Comparison of ENCODE assay signal across 9 cellular contexts in the genomic region with DNA sequence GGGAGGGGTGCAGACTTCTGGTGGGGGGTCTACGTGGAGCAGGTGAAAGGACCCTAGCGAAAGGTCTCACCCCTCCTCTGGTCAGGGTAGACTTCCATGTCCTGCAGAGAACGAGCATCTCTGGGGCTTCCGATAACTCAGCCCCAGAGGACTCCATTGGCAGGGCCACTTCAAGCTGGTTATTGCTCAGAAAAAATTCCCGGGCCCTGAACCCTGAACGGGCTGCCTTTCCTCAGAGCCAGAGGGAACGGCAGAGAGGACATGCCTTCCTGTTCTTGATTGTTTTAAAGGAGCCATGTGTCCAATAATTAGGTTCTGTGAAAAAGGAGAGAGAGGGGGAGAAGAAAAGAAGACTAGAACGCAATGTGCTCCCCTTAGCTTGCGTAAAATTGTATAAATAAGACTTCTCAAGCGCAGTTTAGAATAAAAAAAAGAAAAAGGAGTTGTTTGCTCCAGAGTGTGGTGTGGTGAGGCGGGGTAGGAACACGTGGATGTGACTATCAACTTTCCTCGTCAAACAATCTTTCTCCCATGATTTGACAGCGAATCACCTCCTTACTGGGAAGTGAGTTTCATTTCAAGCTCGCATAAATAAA.
A peak's percentile ranks its signal among the peaks of the same experiment; 100 is the strongest.
DNase-seq lines count a peak whose midpoint lies in the region; ATAC-seq and TF ChIP-seq lines count a peak whose summit lies in the region.
"Had no signal": no experiment of that assay in that cellular context is flagged by ENCODE, and none has a peak within 500 bp of the region (broad histone marks: within the 10 kb centered on the region; RNA-seq: fewer than 3 reads in every experiment).

No MANE protein-coding gene starts in this region.

- CTCF ChIA-PET in CD4-positive, alpha-beta T cell (lab: Charles Lee): no interaction called here

- no peaks in the 10 kb centered on the region for H3K36me3 Mint-ChIP-seq in CD4-positive, alpha-beta T cell (ENCODE audit: low read depth)

- POLR2A ChIA-PET in CD4-positive, alpha-beta T cell (lab: Charles Lee): no interaction called here

- H3K27me3 ChIP-seq in RWPE2 (ENCODE audit: insufficient read depth, poor library complexity, severe bottlenecking): no peaks in the 10 kb centered on the region
- H3K27me3 ChIP-seq in foreskin keratinocyte: no peaks in the 10 kb centered on the region
- no peaks in the 10 kb centered on the region for H3K27me3 ChIP-seq in prostate gland (replicated peaks; ENCODE audit: insufficient read depth)
- no peaks in the 10 kb centered on the region for H3K27me3 ChIP-seq in CD4-positive, alpha-beta T cell (ENCODE audit: control insufficient read depth, insufficient read depth, low read length)

- no peak for TF ChIP-seq POLR2A in prostate gland (IDR thresholded peaks at IDR 0.05)

- no peaks in the 10 kb centered on the region for H3K27me3 Mint-ChIP-seq in CD4-positive, alpha-beta T cell

- no peak overlapping the region for H3K27ac Mint-ChIP-seq in CD4-positive, alpha-beta T cell

- H3K27ac ChIP-seq in RWPE2 (ENCODE audit: poor library complexity, severe bottlenecking) (peak overlapping the region; percentile 18), foreskin keratinocyte (peak overlapping the region; percentile 72), prostate gland (peak overlapping the region; percentile 1 to 32)
- H3K27ac ChIP-seq in CD4-positive, alpha-beta T cell (ENCODE audit: low read depth, low read length): no peak overlapping the region

- H3K4me3 ChIP-seq in RWPE2 (ENCODE audit: severe bottlenecking) (no peak overlapping the region), prostate gland (no peak overlapping the region)

- WGBS in prostate gland: 39% methylated on average over 15 of the region's 15 CpGs

- no peak for TF ChIP-seq CTCF in RWPE2 (IDR thresholded peaks at IDR 0.05; ENCODE audit: poor library complexity, severe bottlenecking)
- TF ChIP-seq CTCF in foreskin keratinocyte (conservative IDR thresholded peaks at IDR 0.05): no peak
- TF ChIP-seq CTCF in prostate gland (IDR thresholded peaks at IDR 0.05): no peak
- TF ChIP-seq CTCF in CD4-positive, alpha-beta T cell (IDR thresholded peaks at IDR 0.05): no peak

- H3K9me3 ChIP-seq in RWPE2 (ENCODE audit: severe bottlenecking): no peaks in the 10 kb centered on the region
- no peaks in the 10 kb centered on the region for H3K9me3 ChIP-seq in prostate gland
- H3K9me3 ChIP-seq in CD4-positive, alpha-beta T cell (ENCODE audit: control insufficient read depth, low read length): no peaks in the 10 kb centered on the region

- DNase-seq in Daoy (ENCODE audit: low read depth): peak; percentile 57
- no peak for DNase-seq in RWPE2 (ENCODE audit: low spot score)
- DNase-seq in foreskin keratinocyte: peak; percentile 46 to 81
- no peak for DNase-seq in prostate gland (ENCODE audit: low spot score)
- DNase-seq in UCSD-AML1 (lab: John Stamatoyannopoulos, UW; ENCODE audit: unreplicated experiment): no peak
- no peak for DNase-seq in CD4-positive, alpha-beta T cell
- DNase-seq in stimulated activated CD4-positive, alpha-beta T cell treated with anti-CD3 and anti-CD28 coated beads, Interleukin-2, amount 100 ng/mL, for 24 hours: no peak
- DNase-seq: activated T-cell treated with anti-CD3 and anti-CD28 coated beads for 4 hours had no signal

- peaks cover 13% of the 10 kb centered on the region for H3K4me1 Mint-ChIP-seq in CD4-positive, alpha-beta T cell (ENCODE audit: low read depth)

- H3K4me1 ChIP-seq in RWPE2 (ENCODE audit: insufficient read depth, poor library complexity, severe bottlenecking) (peaks cover 14% of the 10 kb centered on the region), foreskin keratinocyte (peaks cover 3% of the 10 kb centered on the region), prostate gland (replicated peaks) (no peaks in the 10 kb centered on the region)

- H3K4me3 Mint-ChIP-seq in CD4-positive, alpha-beta T cell: no peak overlapping the region

- H3K36me3 ChIP-seq in RWPE2 (ENCODE audit: low read depth) (no peaks in the 10 kb centered on the region), prostate gland (no peaks in the 10 kb centered on the region)

- peak; percentile 70; the same call in 2 of the 3 replicates for ATAC-seq in RWPE2 (ENCODE audit: low read depth)
- peak; percentile 90 for ATAC-seq in foreskin keratinocyte
- ATAC-seq in CD4-positive, alpha-beta T cell (ENCODE audit: poor library complexity): no peak
- no peak for ATAC-seq in HG02970 (IDR thresholded peaks at IDR 0.05; ENCODE audit: low FRiP score, unreplicated experiment)

- no peaks in the 10 kb centered on the region for H3K9me3 Mint-ChIP-seq in CD4-positive, alpha-beta T cell

- intact Hi-C loops in prostate gland (cut with DNase I): no loop called here
- intact Hi-C loops in CD4-positive, alpha-beta T cell (cut with DNase I, micrococcal nuclease): no loop called here

Comparison
In these comparisons a context has a peak if more than half of its experiments do, and no peak if none do; other contexts are left out.
1. DNase-seq: peak in Daoy (single experiment) and foreskin keratinocyte (2 of 2); none in RWPE2 (single experiment), prostate gland (single experiment), UCSD-AML1 (single experiment), CD4-positive, alpha-beta T cell (0 of 10) and stimulated activated CD4-positive, alpha-beta T cell treated with anti-CD3 and anti-CD28 coated beads, Interleukin-2, amount 100 ng/mL, for 24 hours (0 of 2).
2. ATAC-seq: peak in RWPE2 (single experiment) and foreskin keratinocyte (single experiment); none in CD4-positive, alpha-beta T cell (single experiment) and HG02970 (single experiment).